1 cellular context compared by ENCODE assay signal in genomic region chr12:132827763-132828703, GRCh38.
A peak's percentile ranks its signal among the peaks of the same experiment; 100 is the strongest.
TF ChIP-seq lines count a peak whose summit lies in the region.

No MANE protein-coding gene starts in this region.

TF ChIP-seq in K562, 482 proteins besides CTCF, POLR2A, EP300 and RAD21 (continued from another document and continues in another):
- TF ChIP-seq PCBP2 (IDR thresholded peaks at IDR 0.05; ENCODE audit: low read depth, low read length, poor library complexity, severe bottlenecking) = no peak
- TF ChIP-seq ZNF175 (CRISPR knock-in tag; IDR thresholded peaks at IDR 0.05; ENCODE audit: low read depth) = no peak
- no peak for TF ChIP-seq FOXA1 (IDR thresholded peaks at IDR 0.05; ENCODE audit: borderline replicate concordance)
- TF ChIP-seq POLR3A (IDR thresholded peaks at IDR 0.05; ENCODE audit: borderline replicate concordance, extremely low read depth, insufficient read depth, insufficient read length) = no peak
- TF ChIP-seq CCNT2 (IDR thresholded peaks at IDR 0.05; ENCODE audit: borderline replicate concordance, extremely low read depth, insufficient read length, low read depth, low read length) = no peak
- no peak for TF ChIP-seq NEUROD1 (IDR thresholded peaks at IDR 0.05; ENCODE audit: borderline replicate concordance, low read depth, low read length, partially characterized antibody)
- TF ChIP-seq E2F3 (CRISPR knock-in tag; IDR thresholded peaks at IDR 0.05) = no peak
- no peak for TF ChIP-seq GATAD2A (IDR thresholded peaks at IDR 0.05)
- TF ChIP-seq ZNF263 (CRISPR knock-in tag; IDR thresholded peaks at IDR 0.05; ENCODE audit: borderline replicate concordance) = no peak
- TF ChIP-seq IRF1 (CRISPR knock-in tag; IDR thresholded peaks at IDR 0.05; ENCODE audit: borderline replicate concordance) = no peak
- peak; percentile 42; the same call in 1 of the 2 replicates for TF ChIP-seq ZBTB40 (IDR thresholded peaks at IDR 0.05)
- TF ChIP-seq ZBTB40 (CRISPR knock-in tag; IDR thresholded peaks at IDR 0.05) = no peak
- TF ChIP-seq FIP1L1 (IDR thresholded peaks at IDR 0.05; ENCODE audit: low read depth, low read length, poor library complexity, severe bottlenecking) = no peak
- TF ChIP-seq ZNF75A (CRISPR knock-in tag; IDR thresholded peaks at IDR 0.05) = no peak
- TF ChIP-seq NKRF (IDR thresholded peaks at IDR 0.05; ENCODE audit: borderline replicate concordance) = peak; percentile 67
- TF ChIP-seq CREB3L1 (IDR thresholded peaks at IDR 0.05; ENCODE audit: borderline replicate concordance, low read depth) = no peak
- no peak for TF ChIP-seq ZEB2 (IDR thresholded peaks at IDR 0.05)
- no peak for TF ChIP-seq TBP (optimal IDR thresholded peaks at IDR 0.05; ENCODE audit: low read depth, low read length)
- TF ChIP-seq CTBP1 (IDR thresholded peaks at IDR 0.05; ENCODE audit: borderline replicate concordance) = no peak
- no peak for TF ChIP-seq EWSR1 (IDR thresholded peaks at IDR 0.05; ENCODE audit: borderline replicate concordance, low read depth, partially characterized antibody)
- TF ChIP-seq SNIP1 (IDR thresholded peaks at IDR 0.05; ENCODE audit: low read depth) = no peak
- TF ChIP-seq DPF2 (IDR thresholded peaks at IDR 0.05) = no peak
- TF ChIP-seq MCM2 (IDR thresholded peaks at IDR 0.05; ENCODE audit: low read depth) = no peak
- no peak for TF ChIP-seq HLTF (IDR thresholded peaks at IDR 0.05)
- no peak for TF ChIP-seq SRSF9 (IDR thresholded peaks at IDR 0.05; ENCODE audit: borderline replicate concordance, low read depth, low read length)
- TF ChIP-seq ZNF133 (CRISPR knock-in tag; IDR thresholded peaks at IDR 0.05) = no peak
- no peak for TF ChIP-seq CGGBP1 (CRISPR knock-in tag; IDR thresholded peaks at IDR 0.05)
- no peak for TF ChIP-seq NONO (IDR thresholded peaks at IDR 0.05; ENCODE audit: low read depth in 2 of 2, low read length in 1 of 2)
- no peak for TF ChIP-seq ZNF444 (CRISPR knock-in tag; IDR thresholded peaks at IDR 0.05)
- TF ChIP-seq HEY1 (CRISPR knock-in tag; IDR thresholded peaks at IDR 0.05; ENCODE audit: borderline replicate concordance) = no peak
- no peak for TF ChIP-seq CHD1 (IDR thresholded peaks at IDR 0.05; ENCODE audit: low read length)
- no peak for TF ChIP-seq ZNF280B (CRISPR knock-in tag; IDR thresholded peaks at IDR 0.05)
- no peak for TF ChIP-seq KDM4B (IDR thresholded peaks at IDR 0.05; ENCODE audit: borderline replicate concordance in 2 of 2, low read depth in 1 of 2)
- TF ChIP-seq ZHX1 (conservative IDR thresholded peaks at IDR 0.05; ENCODE audit: low read length) = no peak
- TF ChIP-seq ATF2 (CRISPR knock-in tag; IDR thresholded peaks at IDR 0.05) = 0 out of 2 replicates have a peak, but pooled peaks have one; percentile 69
- no peak for TF ChIP-seq GABPB2 (CRISPR knock-in tag; conservative IDR thresholded peaks at IDR 0.05)
- TF ChIP-seq ZBTB17 (CRISPR knock-in tag; IDR thresholded peaks at IDR 0.05) = peak; percentile 90
- no peak for TF ChIP-seq ZBTB7A (IDR thresholded peaks at IDR 0.05; ENCODE audit: borderline replicate concordance, control insufficient read depth, low read depth, low read length)
- TF ChIP-seq SOX6 (IDR thresholded peaks at IDR 0.05) = no peak
- no peak for TF ChIP-seq ATF6 (CRISPR knock-in tag; IDR thresholded peaks at IDR 0.05)
- no peak for TF ChIP-seq TCF7L2 (IDR thresholded peaks at IDR 0.05; ENCODE audit: low read depth, low read length)
